8 cellular contexts compared by ENCODE assay signal in genomic region chr1:151611288-151611790, GRCh38. TPM values are rescaled to one million over a fixed set of nuclear protein-coding genes. Genes with fewer than 3 reads are reported as not detected.
DNase-seq lines count a peak whose midpoint lies in the region; ATAC-seq, FAIRE-seq and TF ChIP-seq lines count a peak whose summit lies in the region.

No MANE protein-coding gene starts in this region.

- CTCF ChIA-PET in CD4-positive, alpha-beta memory T cell (lab: Charles Lee; ENCODE audit: partially characterized antibody): interaction anchor here (1.0 kb wide), 1 partner anchor 18 kb away, joined by 4 read pairs; no protein-coding TSS in a partner anchor

- no peaks in the 10 kb centered on the region for H4K20me1 ChIP-seq in keratinocyte (ENCODE audit: control insufficient read depth, extremely low read depth, insufficient read depth, low read length)

- no peaks in the 10 kb centered on the region for H3K9me3 ChIP-seq in CD4-positive, alpha-beta memory T cell (ENCODE audit: control insufficient read depth in 1 of 2, low read length in 2 of 2)
- H3K9me3 ChIP-seq in ascending aorta (no peaks in the 10 kb centered on the region), keratinocyte (ENCODE audit: control insufficient read depth, low read depth, low read length) (no peaks in the 10 kb centered on the region)

- H3K4me1 Mint-ChIP-seq in CD4-positive, alpha-beta memory T cell: peaks cover 27 to 41% (median 34%) of the 10 kb centered on the region in 4 donors
- H3K4me1 Mint-ChIP-seq in stimulated activated naive CD8-positive, alpha-beta T cell treated with anti-CD3 and anti-CD28 coated beads, Interleukin-15, Interleukin-2, amounts not matched to agents 100 ng/mL and 50 ng/mL, for 24 hours (ENCODE audit: low read depth): peaks cover 49% of the 10 kb centered on the region

- H3K79me2 ChIP-seq in keratinocyte (ENCODE audit: control insufficient read depth, insufficient read depth, low read length): peaks cover 14% of the 10 kb centered on the region

- FAIRE-seq in keratinocyte (lab: Jason Lieb, UNC): no peak

- H3K27ac ChIP-seq in CD4-positive, alpha-beta memory T cell (ENCODE audit: low read depth, low read length): peak overlapping the region; percentile 87
- H3K27ac ChIP-seq in ascending aorta (peak overlapping the region; percentile 81 to 94), keratinocyte (ENCODE audit: control insufficient read depth, insufficient read depth, low read length) (peak overlapping the region; percentile 71)

- intact Hi-C loops in CD4-positive, alpha-beta memory T cell (cut with micrococcal nuclease): loop anchor here (1.0 to 5.0 kb wide), 4 partner anchors 17 to 226 kb away; partner anchors contain the start of genes C2CD4D, POGZ and TDRKH
- intact Hi-C loops in ascending aorta (cut with DNase I): loop anchor here (2.0 to 10.0 kb wide), 3 partner anchors 69 to 433 kb away; partner anchors contain the start of gene RIIAD1

- peaks cover 32% of the 10 kb centered on the region for H3K4me1 ChIP-seq in CD4-positive, alpha-beta memory T cell (ENCODE audit: insufficient read depth, low read length)
- H3K4me1 ChIP-seq in ascending aorta: peaks cover 0 to 6% of the 10 kb centered on the region in 2 donors
- H3K4me1 ChIP-seq in keratinocyte (ENCODE audit: control insufficient read depth, extremely low read depth, insufficient read depth, low read length): peaks cover 41% of the 10 kb centered on the region

- TF ChIP-seq CTCF in ascending aorta (IDR thresholded peaks at IDR 0.05) (no peak), keratinocyte (optimal IDR thresholded peaks at IDR 0.05 in 1 of 3, IDR thresholded peaks at IDR 0.05 in 1 of 3, conservative IDR thresholded peaks at IDR 0.05 in 1 of 3; ENCODE audit: extremely low read depth in 1 of 3, insufficient read depth in 2 of 3, low read length in 3 of 3) (no peak)

- peak overlapping the region; percentile 70 to 97 (median 95) for H3K27ac Mint-ChIP-seq in CD4-positive, alpha-beta memory T cell
- peak overlapping the region; percentile 78 for H3K27ac Mint-ChIP-seq in stimulated activated naive CD8-positive, alpha-beta T cell treated with anti-CD3 and anti-CD28 coated beads, Interleukin-15, Interleukin-2, amounts not matched to agents 100 ng/mL and 50 ng/mL, for 24 hours

- POLR2A ChIA-PET in CD4-positive, alpha-beta memory T cell (lab: Charles Lee; ENCODE audit: partially characterized antibody): interaction anchor here (0.7 to 1.8 kb wide), 5 partner anchors 8 to 152 kb away, joined by 3 to 7 read pairs (median 4); partner anchors contain the start of genes MRPL9 and POGZ

- H3K27me3 ChIP-seq in CD4-positive, alpha-beta memory T cell (ENCODE audit: insufficient read depth, low read length): no peaks in the 10 kb centered on the region
- no peaks in the 10 kb centered on the region for H3K27me3 ChIP-seq in ascending aorta
- H3K27me3 ChIP-seq in keratinocyte (ENCODE audit: control insufficient read depth, extremely low read depth, insufficient read depth, low read length): no peaks in the 10 kb centered on the region

- no peaks in the 10 kb centered on the region for H3K9me1 ChIP-seq in keratinocyte (ENCODE audit: control insufficient read depth, extremely low read depth, insufficient read depth, low read length)

- dilution Hi-C loops in keratinocyte (cut with MboI; ENCODE audit: extremely low pct_ligation_motif_present, low sequenced_read_pairs): no loop called here

- peaks cover 6% of the 10 kb centered on the region for H3K36me3 ChIP-seq in CD4-positive, alpha-beta memory T cell (ENCODE audit: insufficient read depth, low read length)
- H3K36me3 ChIP-seq in ascending aorta (no peaks in the 10 kb centered on the region), keratinocyte (ENCODE audit: control insufficient read depth in 2 of 2, extremely low read depth in 1 of 2, insufficient read depth in 2 of 2, low read length in 2 of 2) (no peaks in the 10 kb centered on the region)

- no peak for DNase-seq in CD4-positive, alpha-beta memory T cell
- DNase-seq in MV-4-11 (lab: John Stamatoyannopoulos, UW) (peak; percentile 99), ascending aorta (ENCODE audit: low spot score in 2 of 2) (peak in 1 of 2 donors; percentile 79), keratinocyte (ENCODE audit: low read depth, low spot score) (peak; percentile 49), NCI-H1436 treated with DMSO at 0.1 percent for 48 hours (lab: John Stamatoyannopoulos, UW) (no peak)

- no peak for ATAC-seq in GM18873 (IDR thresholded peaks at IDR 0.05; ENCODE audit: low FRiP score, unreplicated experiment)
- no peak for ATAC-seq in HG02840 (IDR thresholded peaks at IDR 0.05; ENCODE audit: low FRiP score, unreplicated experiment)

- H3K9ac ChIP-seq in keratinocyte (ENCODE audit: control insufficient read depth, extremely low read depth, insufficient read depth, low read length): peak overlapping the region; percentile 81

- H3K9me3 Mint-ChIP-seq in CD4-positive, alpha-beta memory T cell: no peaks in the 10 kb centered on the region
- H3K9me3 Mint-ChIP-seq in stimulated activated naive CD8-positive, alpha-beta T cell treated with anti-CD3 and anti-CD28 coated beads, Interleukin-15, Interleukin-2, amounts not matched to agents 100 ng/mL and 50 ng/mL, for 24 hours: no peaks in the 10 kb centered on the region

- H3K27me3 Mint-ChIP-seq in CD4-positive, alpha-beta memory T cell: peaks cover 0 to 1% of the 10 kb centered on the region in 2 donors
- peaks cover 9% of the 10 kb centered on the region for H3K27me3 Mint-ChIP-seq in stimulated activated naive CD8-positive, alpha-beta T cell treated with anti-CD3 and anti-CD28 coated beads, Interleukin-15, Interleukin-2, amounts not matched to agents 100 ng/mL and 50 ng/mL, for 24 hours

- no peak overlapping the region for H2AFZ ChIP-seq in keratinocyte (ENCODE audit: control insufficient read depth, low read length)

- H3K4me2 ChIP-seq in keratinocyte (ENCODE audit: control insufficient read depth, extremely low read depth, insufficient read depth, low read depth, low read length): peak overlapping the region; percentile 65

- no peak overlapping the region for H3K4me3 ChIP-seq in CD4-positive, alpha-beta memory T cell (ENCODE audit: low read length in 2 of 2)
- H3K4me3 ChIP-seq in ascending aorta (peak overlapping the region in 1 of 2 donors; percentile 95), keratinocyte (ENCODE audit: control insufficient read depth in 2 of 3, extremely low read depth in 1 of 3, insufficient read depth in 2 of 3, low read depth in 1 of 3, low read length in 3 of 3) (peak overlapping the region in 1 of 3 experiments; percentile 79)

- peaks cover 4 to 11% of the 10 kb centered on the region in 2 donors for H3K36me3 Mint-ChIP-seq in CD4-positive, alpha-beta memory T cell
- H3K36me3 Mint-ChIP-seq in stimulated activated naive CD8-positive, alpha-beta T cell treated with anti-CD3 and anti-CD28 coated beads, Interleukin-15, Interleukin-2, amounts not matched to agents 100 ng/mL and 50 ng/mL, for 24 hours (ENCODE audit: low read depth): peaks cover 5% of the 10 kb centered on the region

- H3K4me3 Mint-ChIP-seq in CD4-positive, alpha-beta memory T cell: peak overlapping the region; percentile 81 to 100 (median 99)
- peak overlapping the region; percentile 69 for H3K4me3 Mint-ChIP-seq in stimulated activated naive CD8-positive, alpha-beta T cell treated with anti-CD3 and anti-CD28 coated beads, Interleukin-15, Interleukin-2, amounts not matched to agents 100 ng/mL and 50 ng/mL, for 24 hours

RNA-seq across cellular contexts. Expression of gene SNX27, which starts 0.5 kb away (rescaled TPM):
- 10 to 100 TPM; 40.0 to 44.3 TPM for total RNA-seq in CD4-positive, alpha-beta memory T cell
- polyA plus RNA-seq in CD4-positive, alpha-beta memory T cell: 10 to 100 TPM in 1 of 2 donors, 1 to 10 TPM in 1; 7.5 to 14.2 TPM
- 13.0 TPM for total RNA-seq in ascending aorta
- 10.2 to 17.3 TPM (median 15.7 TPM) in 3 replicates for polyA plus RNA-seq in keratinocyte
- 12.4 TPM for polyA plus RNA-seq in keratinocyte (2011; ENCODE audit: low read depth)
- polyA plus RNA-seq in keratinocyte (2011; cell fraction: cytosol; rRNA removed): 9.5 and 16.8 TPM in 2 replicates
- 21.6 and 22.5 TPM in 2 replicates for polyA plus RNA-seq in keratinocyte (2011; cell fraction: nucleus; rRNA removed)
- 8.4 and 9.4 TPM in 2 replicates for polyA plus RNA-seq in keratinocyte (2012; ENCODE audit: low replicate concordance)
- polyA minus RNA-seq in keratinocyte: 19.2 to 39.2 TPM (median 20.6 TPM) in 3 replicates
- 16.7 TPM for polyA minus RNA-seq in keratinocyte (2011; cell fraction: cytosol; rRNA and poly(A)+ RNA removed)
- 14.8 and 33.8 TPM in 2 replicates for polyA minus RNA-seq in keratinocyte (2011; cell fraction: nucleus; rRNA and poly(A)+ RNA removed)

Comparison
In these comparisons a context has a peak if more than half of its experiments do, and no peak if none do; other contexts are left out.
1. DNase-seq: peak in MV-4-11 (single experiment) and keratinocyte (single experiment); none in CD4-positive, alpha-beta memory T cell (0 of 5) and NCI-H1436 treated with DMSO at 0.1 percent for 48 hours (single experiment).
2. Peak in every context shown above with its lines, with median percentiles within 50 percentile points of each other: H3K27ac ChIP-seq.